ENCODE assay signal across 10 cellular contexts in the genomic region with DNA sequence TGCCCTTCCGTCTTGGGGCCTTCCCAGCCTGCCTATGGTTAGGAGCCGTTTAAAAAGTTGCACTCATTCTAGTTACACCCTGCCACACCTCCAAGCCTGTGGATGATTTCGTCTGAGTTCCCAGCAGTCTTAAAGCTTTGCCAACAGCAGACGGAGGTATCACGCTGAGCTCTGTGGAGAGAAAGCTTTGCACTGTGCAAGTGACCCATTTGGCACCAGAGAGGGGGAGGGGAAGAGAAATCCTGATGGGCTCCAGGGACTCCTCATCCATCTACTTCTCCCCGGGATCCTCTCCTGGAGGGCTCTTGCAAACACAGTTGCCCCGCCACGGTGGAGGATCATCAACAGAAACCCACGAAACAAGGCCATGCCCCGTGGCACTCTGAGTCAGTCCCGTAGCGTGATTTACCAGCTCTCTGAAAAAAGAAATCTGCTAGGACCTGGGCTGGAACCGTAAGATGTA.
DNase-seq lines count a peak whose midpoint lies in the region; ATAC-seq and TF ChIP-seq lines count a peak whose summit lies in the region.
"Had no signal": no experiment of that assay in that cellular context is flagged by ENCODE, and none has a peak within 500 bp of the region (broad histone marks: within the 10 kb centered on the region; RNA-seq: fewer than 3 reads in every experiment).

No MANE protein-coding gene starts in this region.

- TF ChIP-seq EP300 in upper lobe of left lung (IDR thresholded peaks at IDR 0.05), result no peak

- WGBS in upper lobe of left lung, 2 donors, result 67 to 79% methylated on average over 13 of the region's 13 CpGs

- H3K4me1 ChIP-seq in upper lobe of left lung, result peaks cover 7 to 26% (median 10%) of the 10 kb centered on the region in 4 donors
- H3K4me1 ChIP-seq: A549 had no signal

- H3K27ac ChIP-seq in cingulate gyrus (ENCODE audit: low read depth, low read length), result peak overlapping the region; percentile 20
- peak overlapping the region in 3 of 4 donors; percentile 23 to 61 (median 34) for H3K27ac ChIP-seq in upper lobe of left lung
- H3K27ac ChIP-seq: A549 had no signal

- no peak for TF ChIP-seq CTCF in upper lobe of left lung (IDR thresholded peaks at IDR 0.05)

- no peaks in the 10 kb centered on the region for H3K36me3 ChIP-seq in upper lobe of left lung

- no peaks in the 10 kb centered on the region for H3K9me3 ChIP-seq in upper lobe of left lung
- H3K9me3 ChIP-seq: A549 had no signal

- peak; percentile 34 to 80 for ATAC-seq in upper lobe of left lung (ENCODE audit: low FRiP score in 2 of 2)
- no peak for ATAC-seq in HG03432 (IDR thresholded peaks at IDR 0.05; ENCODE audit: unreplicated experiment)
- ATAC-seq: A549 had no signal

- no peaks in the 10 kb centered on the region for H3K27me3 ChIP-seq in upper lobe of left lung

- TF ChIP-seq POLR2A in upper lobe of left lung (IDR thresholded peaks at IDR 0.05), result no peak

- peak; percentile 15 for DNase-seq in NCI-H345 (lab: John Stamatoyannopoulos, UW)
- DNase-seq in NCI-H345 treated with DMSO at 0.1 percent for 48 hours (lab: John Stamatoyannopoulos, UW; ENCODE audit: unreplicated experiment), result no peak
- DNase-seq in medulla oblongata (ENCODE audit: extremely low spot score), result peak; percentile 42
- DNase-seq in upper lobe of left lung, result peak in 1 of 2 donors; percentile 26
- DNase-seq in hippocampal formation (lab: John Stamatoyannopoulos, UW), result no peak
- DNase-seq in mesenteric fat pad (ENCODE audit: low spot score), result no peak
- DNase-seq: posterior cingulate gyrus had no signal

- H3K4me3 ChIP-seq in upper lobe of left lung, result no peak overlapping the region
- H3K4me3 ChIP-seq: A549 had no signal

Comparison
In these comparisons a context has a peak if more than half of its experiments do, and no peak if none do; other contexts are left out.
1. DNase-seq: peak in NCI-H345 (single experiment) and medulla oblongata (single experiment); none in NCI-H345 treated with DMSO at 0.1 percent for 48 hours (single experiment), hippocampal formation (0 of 2) and mesenteric fat pad (single experiment).